ENCODE assay signal across 8 cellular contexts in the genomic region with DNA sequence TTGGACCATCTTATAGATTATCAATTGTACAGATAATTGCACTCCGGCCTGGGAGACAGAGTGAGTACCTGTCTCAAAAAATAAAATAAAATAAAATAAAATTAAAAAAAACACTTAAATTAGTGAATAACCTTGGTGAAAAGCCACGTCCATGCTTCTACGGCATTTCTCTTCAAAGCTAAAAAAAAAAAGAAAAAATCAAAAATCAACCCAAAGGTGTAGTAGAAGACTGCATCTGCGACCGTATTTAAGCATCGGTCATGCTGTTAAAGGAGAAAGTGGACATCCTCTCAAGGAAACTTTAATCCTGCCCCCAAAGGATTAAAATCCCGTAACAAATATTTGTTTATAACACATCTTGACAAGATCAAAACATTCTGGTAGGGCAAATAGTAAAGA. TPM values are rescaled to one million over a fixed set of nuclear protein-coding genes. Genes with fewer than 3 reads are reported as not detected.
DNase-seq lines count a peak whose midpoint lies in the region; ATAC-seq, FAIRE-seq and TF ChIP-seq lines count a peak whose summit lies in the region.

No MANE protein-coding gene starts in this region.

- no peak overlapping the region for H3K14ac ChIP-seq in H9 (ENCODE audit: insufficient read depth, low read length)

- POLR2A ChIA-PET in activated CD4-positive, alpha-beta memory T cell treated with anti-CD3 and anti-CD28 coated beads for 36 hours (lab: Charles Lee): interaction anchor here (0.9 to 2.6 kb wide), 9 partner anchors 8 to 149 kb away, joined by 3 to 44 read pairs (median 5); a partner anchor contains a TSS

- no peak overlapping the region for H2AK5ac ChIP-seq in H9 (ENCODE audit: insufficient read length, low read length)

- H3K9ac ChIP-seq in H9 (ENCODE audit: extremely low read depth, insufficient read length, low read length): no peak overlapping the region

- FAIRE-seq in small intestine (lab: Jason Lieb, UNC): no peak

- H3K9me3 ChIP-seq in H9 (ENCODE audit: control insufficient read depth, low read depth, low read length) (no peaks in the 10 kb centered on the region), hepatocyte (ENCODE audit: low read depth) (no peaks in the 10 kb centered on the region), small intestine (ENCODE audit: control insufficient read depth, low read depth) (no peaks in the 10 kb centered on the region)

- no peaks in the 10 kb centered on the region for H3K4me1 ChIP-seq in H9 (ENCODE audit: insufficient read depth, low read length)
- H3K4me1 ChIP-seq in hepatocyte (ENCODE audit: insufficient read depth): no peaks in the 10 kb centered on the region
- H3K4me1 ChIP-seq in small intestine (ENCODE audit: control insufficient read depth in 2 of 2, insufficient read depth in 1 of 2, low read depth in 1 of 2, low read length in 1 of 2): peaks cover 0 to 3% of the 10 kb centered on the region in 2 donors

- H3K27me3 Mint-ChIP-seq in H9 (ENCODE audit: low read depth): no peaks in the 10 kb centered on the region
- H3K27me3 Mint-ChIP-seq in activated CD4-positive, alpha-beta memory T cell treated with anti-CD3 and anti-CD28 coated beads for 36 hours: no peaks in the 10 kb centered on the region

- H4K20me1 ChIP-seq in H9 (ENCODE audit: control insufficient read depth, insufficient read depth, insufficient read length) (no peaks in the 10 kb centered on the region), hepatocyte (ENCODE audit: insufficient read depth, poor library complexity, severe bottlenecking) (peaks cover 14% of the 10 kb centered on the region)

- ATAC-seq in GM19035 (IDR thresholded peaks at IDR 0.05; ENCODE audit: unreplicated experiment): no peak

- H4K8ac ChIP-seq in H9 (replicated peaks; ENCODE audit: insufficient read length, low read depth, low read length): no peak overlapping the region

- H3K79me2 ChIP-seq in H9 (ENCODE audit: insufficient read depth, low read length) (peaks cover 22% of the 10 kb centered on the region), hepatocyte (peaks cover 33% of the 10 kb centered on the region)

- H3K56ac ChIP-seq in H9 (ENCODE audit: insufficient read length, low read depth, low read length): no peak overlapping the region

- H3K9me2 ChIP-seq in hepatocyte (replicated peaks; ENCODE audit: insufficient read depth): no peaks in the 10 kb centered on the region

- WGBS in H9 (ENCODE audit: extremely low coverage, insufficient read length, low lambda C conversion rate): no CpG with 5 or more reads among the region's 7 CpGs
- WGBS in hepatocyte (ENCODE audit: low lambda C conversion rate, missing lambda C conversion rate): 51% methylated on average over 7 of the region's 7 CpGs
- 34 to 39% (median 38%) methylated on average over 7 of the region's 7 CpGs for WGBS in small intestine, 3 donors

- H3K4ac ChIP-seq in H9 (ENCODE audit: low read depth, low read length): no peak overlapping the region

- H3K27me3 ChIP-seq in H9 (ENCODE audit: insufficient read depth, low read length) (no peaks in the 10 kb centered on the region), hepatocyte (no peaks in the 10 kb centered on the region), small intestine (ENCODE audit: control insufficient read depth in 2 of 2, insufficient read depth in 2 of 2, low read length in 2 of 2) (no peaks in the 10 kb centered on the region)

- H3K23ac ChIP-seq in H9 (ENCODE audit: insufficient read length, low read depth, low read length): no peak overlapping the region

- H4K5ac ChIP-seq in H9 (ENCODE audit: insufficient read length, low read depth, low read length): no peak overlapping the region

- H3K27ac Mint-ChIP-seq in H9: peak overlapping the region; percentile 95 to 96 (median 95); a peak in 6 of 7 replicates
- peak overlapping the region; percentile 98 for H3K27ac Mint-ChIP-seq in activated CD4-positive, alpha-beta memory T cell treated with anti-CD3 and anti-CD28 coated beads for 36 hours

- H2BK120ac ChIP-seq in H9 (ENCODE audit: low read depth, low read length, poor library complexity, severe bottlenecking): no peak overlapping the region

- no peak overlapping the region for H3K18ac ChIP-seq in H9 (ENCODE audit: insufficient read length, low read depth, low read length)

- H2BK12ac ChIP-seq in H9 (ENCODE audit: insufficient read length, low read depth, low read length): no peak overlapping the region

- peak overlapping the region; percentile 78 to 83 for H3K4me3 Mint-ChIP-seq in H9
- peak overlapping the region; percentile 97 for H3K4me3 Mint-ChIP-seq in activated CD4-positive, alpha-beta memory T cell treated with anti-CD3 and anti-CD28 coated beads for 36 hours

- H2BK15ac ChIP-seq in H9 (ENCODE audit: low read depth, low read length): no peak overlapping the region

- H3K4me2 ChIP-seq in H9 (ENCODE audit: insufficient read depth, insufficient read length, low read length): peak overlapping the region; percentile 25
- peak overlapping the region; percentile 87 for H3K4me2 ChIP-seq in hepatocyte

- no peak overlapping the region for H2BK20ac ChIP-seq in H9 (ENCODE audit: low read depth, low read length, poor library complexity, severe bottlenecking)

- H2AFZ ChIP-seq in H9 (ENCODE audit: low read length) (no peak overlapping the region), hepatocyte (peak overlapping the region; percentile 78)

- no peak overlapping the region for H2BK5ac ChIP-seq in H9 (ENCODE audit: insufficient read length, low read length)

- H3K27ac ChIP-seq in H9 (ENCODE audit: insufficient read length, low read depth, low read length) (no peak overlapping the region), hepatocyte (peak overlapping the region; percentile 100), small intestine (ENCODE audit: low read depth in 1 of 2, low read length in 1 of 2) (peak overlapping the region; percentile 97 to 100)

- H3K79me1 ChIP-seq in H9 (ENCODE audit: insufficient read depth, low read depth, low read length, poor library complexity, severe bottlenecking): peaks cover 3% of the 10 kb centered on the region

- peaks cover 14 to 30% (median 29%) of the 10 kb centered on the region in 3 experiments for H3K36me3 Mint-ChIP-seq in H9 (ENCODE audit: insufficient read depth in 1 of 3, low read depth in 3 of 3)
- peaks cover 34% of the 10 kb centered on the region for H3K36me3 Mint-ChIP-seq in activated CD4-positive, alpha-beta memory T cell treated with anti-CD3 and anti-CD28 coated beads for 36 hours

- intact Hi-C loops in activated CD4-positive, alpha-beta memory T cell treated with anti-CD3 and anti-CD28 coated beads for 36 hours (cut with micrococcal nuclease): loop anchor here (10.0 kb wide), 1 partner anchor 407 kb away; a partner anchor contains a TSS

- H3K9me3 Mint-ChIP-seq in H9: peaks cover 0 to 2% of the 10 kb centered on the region in 2 experiments; a peak in 1 of 5 replicates
- H3K9me3 Mint-ChIP-seq in activated CD4-positive, alpha-beta memory T cell treated with anti-CD3 and anti-CD28 coated beads for 36 hours: no peaks in the 10 kb centered on the region

- DNase-seq in H9 (no peak), hepatocyte (ENCODE audit: low spot score) (no peak), small intestine (no peak), SIG-M5 treated with dmso at 0.1 percent for 504 hours (lab: John Stamatoyannopoulos, UW; ENCODE audit: unreplicated experiment) (no peak), medulla oblongata (ENCODE audit: extremely low spot score) (no peak)
- DNase-seq in activated CD4-positive, alpha-beta memory T cell treated with anti-CD3 and anti-CD28 coated beads for 36 hours: no peak
- no peak for DNase-seq in stimulated activated naive CD4-positive, alpha-beta T cell (lab: John Stamatoyannopoulos, UW)

- no peak for TF ChIP-seq CTCF in H9 (conservative IDR thresholded peaks at IDR 0.05)
- TF ChIP-seq CTCF in hepatocyte (IDR thresholded peaks at IDR 0.05; ENCODE audit: poor library complexity): no peak

- CTCF ChIA-PET in activated CD4-positive, alpha-beta memory T cell treated with anti-CD3 and anti-CD28 coated beads for 36 hours (lab: Charles Lee): interaction anchor here (1.1 to 2.4 kb wide), 4 partner anchors 19 to 72 kb away, joined by 3 to 15 read pairs (median 6); a partner anchor contains a TSS

- peaks cover 24 to 30% of the 10 kb centered on the region in 2 experiments for H3K4me1 Mint-ChIP-seq in H9
- H3K4me1 Mint-ChIP-seq in activated CD4-positive, alpha-beta memory T cell treated with anti-CD3 and anti-CD28 coated beads for 36 hours (ENCODE audit: low read depth): peaks cover 39% of the 10 kb centered on the region

- no peak overlapping the region for H4K91ac ChIP-seq in H9 (ENCODE audit: insufficient read length, low read depth, low read length)

- H3K4me3 ChIP-seq in hepatocyte (peak overlapping the region; percentile 70), small intestine (ENCODE audit: low read depth in 1 of 2, low read length in 2 of 2) (peak overlapping the region; percentile 24 to 86)

- no peak overlapping the region for H3T11ph ChIP-seq in H9 (ENCODE audit: low read length)

- H3K23me2 ChIP-seq in H9 (ENCODE audit: insufficient read length, low read depth, low read length, poor library complexity, severe bottlenecking): peaks cover 7% of the 10 kb centered on the region

- H3K36me3 ChIP-seq in hepatocyte (replicated peaks; ENCODE audit: insufficient read depth, low read depth) (no peaks in the 10 kb centered on the region), small intestine (ENCODE audit: control insufficient read depth in 2 of 2, insufficient read depth in 2 of 2, low read length in 2 of 2) (no peaks in the 10 kb centered on the region)

RNA-seq across cellular contexts. Expression of a gene that starts 0.3 kb away (rescaled TPM):
- 73.5 and 80.9 TPM in 2 replicates for total RNA-seq in H9 (2021)
- 10 to 100 TPM; 83.7 to 88.3 TPM for total RNA-seq in activated CD4-positive, alpha-beta memory T cell treated with anti-CD3 and anti-CD28 coated beads for 36 hours
- 35.8 and 41.1 TPM in 2 replicates for total RNA-seq in hepatocyte
- 13.1 and 18.5 TPM in 2 replicates for polyA plus RNA-seq in hepatocyte
- 10 to 100 TPM in 2 of 3 donors, 1 to 10 TPM in 1; 9.7 to 24.7 (median 15.2) TPM for polyA plus RNA-seq in small intestine
